ENCODE assay signal across 9 cellular contexts in genomic region chr2:237692601-237693079, GRCh38.
DNase-seq lines count a peak whose midpoint lies in the region; ATAC-seq and FAIRE-seq lines count a peak whose summit lies in the region.
"Had no signal": no experiment of that assay in that cellular context is flagged by ENCODE, and none has a peak within 500 bp of the region (broad histone marks: within the 10 kb centered on the region; RNA-seq: fewer than 3 reads in every experiment).

No MANE protein-coding gene starts in this region.

- H3K36me3 ChIP-seq in SJCRH30, result no peaks in the 10 kb centered on the region
- H3K36me3 ChIP-seq in mucosa of rectum (ENCODE audit: control insufficient read depth in 2 of 2, insufficient read depth in 2 of 2, low read length in 2 of 2), result no peaks in the 10 kb centered on the region

- DNase-seq in NCI-H1092 (lab: John Stamatoyannopoulos, UW), result peak; percentile 16
- DNase-seq in NCI-H1092 treated with DMSO at 0.1 percent for 48 hours (lab: John Stamatoyannopoulos, UW), result no peak
- peak in 1 of 2 experiments; percentile 41 for DNase-seq in SJCRH30
- no peak for DNase-seq in effector memory CD8-positive, alpha-beta T cell
- DNase-seq in HTR-8/SVneo (ENCODE audit: insufficient read length, low spot score), result no peak
- no peak for DNase-seq in foreskin melanocyte

- H3K9ac ChIP-seq in mucosa of rectum (ENCODE audit: low read depth in 1 of 2, low read length in 2 of 2), result peak overlapping the region; percentile 85 to 98

- no peak for FAIRE-seq in HTR-8/SVneo (lab: Jason Lieb, UNC)
- FAIRE-seq: G401.6 had no signal

- H3K4me3 Mint-ChIP-seq in effector memory CD8-positive, alpha-beta T cell, result peak overlapping the region; percentile 91 to 99

- peaks cover 53% of the 10 kb centered on the region for H3K36me3 Mint-ChIP-seq in effector memory CD8-positive, alpha-beta T cell (ENCODE audit: insufficient read depth)

- H3K27me3 ChIP-seq in SJCRH30, result no peaks in the 10 kb centered on the region
- H3K27me3 ChIP-seq in mucosa of rectum (ENCODE audit: control insufficient read depth in 2 of 2, insufficient read depth in 2 of 2, low read length in 2 of 2), result no peaks in the 10 kb centered on the region

- H3K27me3 Mint-ChIP-seq in effector memory CD8-positive, alpha-beta T cell, result no peaks in the 10 kb centered on the region

- peaks cover 66 to 76% of the 10 kb centered on the region in 2 donors for H3K4me1 Mint-ChIP-seq in effector memory CD8-positive, alpha-beta T cell (ENCODE audit: low read depth in 2 of 2)

- H3K9me3 ChIP-seq in SJCRH30 (replicated peaks) (no peaks in the 10 kb centered on the region), mucosa of rectum (ENCODE audit: control insufficient read depth in 2 of 2, low read length in 2 of 2) (no peaks in the 10 kb centered on the region)

- H3K9me3 Mint-ChIP-seq in effector memory CD8-positive, alpha-beta T cell, result no peaks in the 10 kb centered on the region

- peak overlapping the region; percentile 90 to 98 for H3K27ac Mint-ChIP-seq in effector memory CD8-positive, alpha-beta T cell

- H3K27ac ChIP-seq in SJCRH30, result peak overlapping the region; percentile 46
- peak overlapping the region; percentile 95 to 96 for H3K27ac ChIP-seq in mucosa of rectum (ENCODE audit: low read depth in 2 of 2, low read length in 2 of 2)

- H3K4me1 ChIP-seq in SJCRH30 (peaks cover 32% of the 10 kb centered on the region), mucosa of rectum (ENCODE audit: control insufficient read depth in 2 of 2, insufficient read depth in 2 of 2, low read length in 2 of 2) (peaks cover 37 to 69% of the 10 kb centered on the region in 2 donors)

- ATAC-seq in HG02852 (IDR thresholded peaks at IDR 0.05; ENCODE audit: unreplicated experiment), result peak; percentile 13
- no peak for ATAC-seq in effector memory CD8-positive, alpha-beta T cell (replicated peaks)

- peak overlapping the region; percentile 69 for H3K4me3 ChIP-seq in SJCRH30
- peak overlapping the region; percentile 80 to 88 for H3K4me3 ChIP-seq in mucosa of rectum (ENCODE audit: low read length in 2 of 2)
